Comparison of ENCODE assay signal across 1 cellular context in the genomic region with DNA sequence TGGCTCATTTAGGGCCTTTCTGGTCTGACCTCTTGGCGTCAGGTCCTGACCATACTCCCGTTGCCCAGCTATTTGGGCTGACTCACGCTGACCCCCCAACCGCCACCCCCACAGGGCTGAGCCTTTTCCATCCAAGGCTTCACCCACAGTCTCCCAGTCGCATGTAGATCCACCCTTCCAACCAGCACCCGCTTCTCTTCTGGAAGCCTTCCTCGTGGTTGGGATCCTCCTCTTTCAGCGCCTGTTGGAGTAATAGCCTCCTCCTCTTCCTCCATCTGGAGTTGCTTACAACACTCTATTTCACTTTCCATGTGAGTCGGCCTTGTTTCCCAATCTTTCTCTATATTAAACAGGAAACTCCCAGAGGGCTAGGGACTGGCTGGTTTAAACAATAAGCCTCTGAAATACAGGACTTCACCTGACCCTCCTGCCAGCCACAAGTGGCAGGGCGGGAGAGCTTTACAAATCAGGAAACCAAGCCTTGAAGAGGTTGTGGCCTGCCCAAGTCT.
TF ChIP-seq lines count a peak whose summit lies in the region.

No MANE protein-coding gene starts in this region.

TF ChIP-seq in endothelial cell of umbilical vein, 7 proteins besides CTCF, POLR2A, EP300 and RAD21 (continued from another document):
- no peak for TF ChIP-seq EZH2 (IDR thresholded peaks at IDR 0.05; ENCODE audit: borderline replicate concordance, low read depth, low read length, severe bottlenecking)
- TF ChIP-seq GATA2 (IDR thresholded peaks at IDR 0.05; ENCODE audit: insufficient read depth, insufficient read length, low read depth, low read length): no peak
- no peak for TF ChIP-seq POLR2AphosphoS5 (IDR thresholded peaks at IDR 0.05; ENCODE audit: insufficient read depth, low read depth, low read length)
